In genomic region chr6:138372711-138373463, GRCh38 we compare ENCODE assay signal across 13 cellular contexts. TPM values are rescaled to one million over a fixed set of nuclear protein-coding genes. Genes with fewer than 3 reads are reported as not detected.
DNase-seq lines count a peak whose midpoint lies in the region; ATAC-seq and TF ChIP-seq lines count a peak whose summit lies in the region.
"Had no signal": no experiment of that assay in that cellular context is flagged by ENCODE, and none has a peak within 500 bp of the region (broad histone marks: within the 10 kb centered on the region; RNA-seq: fewer than 3 reads in every experiment).

No MANE protein-coding gene starts in this region.

- CTCF ChIA-PET in SK-N-SH (lab: Yijun Ruan, JAX) = interaction anchor here (0.7 to 1.9 kb wide), 4 partner anchors 10 to 693 kb away, joined by 3 to 7 read pairs (median 4); partner anchors contain the start of gene HEBP2

- DNase-seq in SK-N-SH = no peak
- peak; percentile 56 for DNase-seq in NCI-H69 (lab: John Stamatoyannopoulos, UW)
- peak; percentile 32 to 74 for DNase-seq in cardiac fibroblast (ENCODE audit: low read depth in 2 of 2)
- peak; percentile 29 for DNase-seq in pulmonary artery endothelial cell (ENCODE audit: low read depth, low spot score)
- no peak for DNase-seq in foreskin fibroblast
- no peak for DNase-seq in MG63
- DNase-seq in body of pancreas = no peak
- DNase-seq: activated T-cell treated with anti-CD3 and anti-CD28 coated beads, Interleukin-2, amount 50 U/mL, for 24 hours; midbrain; NCI-H526 treated with DMSO at 0.1 percent for 48 hours; T-helper 9 cell had no signal

- H3K27me3 ChIP-seq in SK-N-SH (ENCODE audit: insufficient read depth) (no peaks in the 10 kb centered on the region), MG63 (no peaks in the 10 kb centered on the region), body of pancreas (no peaks in the 10 kb centered on the region)

- H3K4me1 ChIP-seq in SK-N-SH (ENCODE audit: control insufficient read depth in 1 of 2, insufficient read depth in 2 of 2, low read depth in 1 of 2, low read length in 1 of 2) (peaks cover 0 to 2% of the 10 kb centered on the region in 2 experiments; a peak in 1 of 4 replicates), body of pancreas (peaks cover 10% of the 10 kb centered on the region)

- no peaks in the 10 kb centered on the region for H3K9me2 ChIP-seq in SK-N-SH

- H3F3A ChIP-seq in SK-N-SH (replicated peaks; ENCODE audit: insufficient read depth) = no peaks in the 10 kb centered on the region

- H3K9me3 ChIP-seq in SK-N-SH = no peaks in the 10 kb centered on the region
- H3K9me3 ChIP-seq in MG63 = no peaks in the 10 kb centered on the region
- no peaks in the 10 kb centered on the region for H3K9me3 ChIP-seq in body of pancreas

- TF ChIP-seq EP300 in SK-N-SH (IDR thresholded peaks at IDR 0.05; ENCODE audit: borderline replicate concordance in 1 of 2, low read depth in 1 of 2, low read length in 1 of 2) = no peak

- no peak overlapping the region for H3K9ac ChIP-seq in SK-N-SH

- H4K20me1 ChIP-seq in SK-N-SH (ENCODE audit: insufficient read depth) = no peaks in the 10 kb centered on the region

- POLR2A ChIA-PET in SK-N-SH (lab: Yijun Ruan, JAX) = no interaction called here

- H3K4me3 ChIP-seq in SK-N-SH (ENCODE audit: low read depth in 2 of 2, low read length in 1 of 2) (no peak overlapping the region), cardiac fibroblast (replicated peaks in 1 of 2; ENCODE audit: low read depth in 2 of 2, low read length in 2 of 2) (no peak overlapping the region), foreskin fibroblast (ENCODE audit: low read depth in 1 of 2, low read length in 2 of 2) (no peak overlapping the region), MG63 (no peak overlapping the region), body of pancreas (no peak overlapping the region)

- no peaks in the 10 kb centered on the region for H3K79me2 ChIP-seq in SK-N-SH (ENCODE audit: insufficient read depth)

- H3K27ac ChIP-seq in SK-N-SH (ENCODE audit: low read depth in 2 of 2, low read length in 1 of 2) = no peak overlapping the region; a peak in 1 of 4 replicates
- H3K27ac ChIP-seq in body of pancreas = no peak overlapping the region

- no peak for TF ChIP-seq POLR2A in body of pancreas (IDR thresholded peaks at IDR 0.05)

- no peak overlapping the region for H2AFZ ChIP-seq in SK-N-SH (ENCODE audit: low read depth)

- ATAC-seq in SK-N-SH treated with all-trans-retinoic acid at 6 μM for 48 hours = no peak
- ATAC-seq in body of pancreas = no peak

- no peaks in the 10 kb centered on the region for H3K36me3 ChIP-seq in SK-N-SH (replicated peaks in 1 of 2; ENCODE audit: control insufficient read depth in 1 of 2, insufficient read depth in 2 of 2, low read length in 1 of 2)
- no peaks in the 10 kb centered on the region for H3K36me3 ChIP-seq in MG63
- H3K36me3 ChIP-seq in body of pancreas (replicated peaks in 1 of 2; ENCODE audit: insufficient read depth in 1 of 2, low read depth in 2 of 2) = no peaks in the 10 kb centered on the region

- no peak for TF ChIP-seq RAD21 in SK-N-SH (IDR thresholded peaks at IDR 0.05; ENCODE audit: low read length)

- H3K4me2 ChIP-seq in SK-N-SH = no peak overlapping the region

- TF ChIP-seq CTCF in SK-N-SH (IDR thresholded peaks at IDR 0.05) = no peak
- TF ChIP-seq CTCF in cardiac fibroblast (IDR thresholded peaks at IDR 0.05; ENCODE audit: low read depth, low read length) = peak; percentile 29
- TF ChIP-seq CTCF in foreskin fibroblast (IDR thresholded peaks at IDR 0.05; ENCODE audit: low read depth, low read length) = no peak
- peak in 1 of 7 experiments; percentile 6 for TF ChIP-seq CTCF in body of pancreas (IDR thresholded peaks at IDR 0.05)

- intact Hi-C loops in body of pancreas (cut with DNase I) = no loop called here

TF ChIP-seq in SK-N-SH treated with all-trans-retinoic acid at 6 μM for 48 hours, 23 proteins besides CTCF, POLR2A, EP300 and RAD21:
- peak; percentile 22; the same call in 1 of the 2 replicates for TF ChIP-seq ISL1 (CRISPR knock-in tag; IDR thresholded peaks at IDR 0.05)
- no peak for TF ChIP-seq ESRRG (CRISPR knock-in tag; IDR thresholded peaks at IDR 0.05)
- TF ChIP-seq RARB (CRISPR knock-in tag; IDR thresholded peaks at IDR 0.05) = no peak
- TF ChIP-seq ZFP3 (CRISPR knock-in tag; IDR thresholded peaks at IDR 0.05) = 0 out of 2 replicates have a peak, but pooled peaks have one; percentile 53

TF ChIP-seq in SK-N-SH, 30 proteins besides CTCF, POLR2A, EP300 and RAD21:
- TF ChIP-seq NFIC (IDR thresholded peaks at IDR 0.05; ENCODE audit: borderline replicate concordance) = no peak
- TF ChIP-seq, protein P1, sequence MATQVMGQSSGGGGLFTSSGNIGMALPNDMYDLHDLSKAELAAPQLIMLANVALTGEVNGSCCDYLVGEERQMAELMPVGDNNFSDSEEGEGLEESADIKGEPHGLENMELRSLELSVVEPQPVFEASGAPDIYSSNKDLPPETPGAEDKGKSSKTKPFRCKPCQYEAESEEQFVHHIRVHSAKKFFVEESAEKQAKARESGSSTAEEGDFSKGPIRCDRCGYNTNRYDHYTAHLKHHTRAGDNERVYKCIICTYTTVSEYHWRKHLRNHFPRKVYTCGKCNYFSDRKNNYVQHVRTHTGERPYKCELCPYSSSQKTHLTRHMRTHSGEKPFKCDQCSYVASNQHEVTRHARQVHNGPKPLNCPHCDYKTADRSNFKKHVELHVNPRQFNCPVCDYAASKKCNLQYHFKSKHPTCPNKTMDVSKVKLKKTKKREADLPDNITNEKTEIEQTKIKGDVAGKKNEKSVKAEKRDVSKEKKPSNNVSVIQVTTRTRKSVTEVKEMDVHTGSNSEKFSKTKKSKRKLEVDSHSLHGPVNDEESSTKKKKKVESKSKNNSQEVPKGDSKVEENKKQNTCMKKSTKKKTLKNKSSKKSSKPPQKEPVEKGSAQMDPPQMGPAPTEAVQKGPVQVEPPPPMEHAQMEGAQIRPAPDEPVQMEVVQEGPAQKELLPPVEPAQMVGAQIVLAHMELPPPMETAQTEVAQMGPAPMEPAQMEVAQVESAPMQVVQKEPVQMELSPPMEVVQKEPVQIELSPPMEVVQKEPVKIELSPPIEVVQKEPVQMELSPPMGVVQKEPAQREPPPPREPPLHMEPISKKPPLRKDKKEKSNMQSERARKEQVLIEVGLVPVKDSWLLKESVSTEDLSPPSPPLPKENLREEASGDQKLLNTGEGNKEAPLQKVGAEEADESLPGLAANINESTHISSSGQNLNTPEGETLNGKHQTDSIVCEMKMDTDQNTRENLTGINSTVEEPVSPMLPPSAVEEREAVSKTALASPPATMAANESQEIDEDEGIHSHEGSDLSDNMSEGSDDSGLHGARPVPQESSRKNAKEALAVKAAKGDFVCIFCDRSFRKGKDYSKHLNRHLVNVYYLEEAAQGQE (IDR thresholded peaks at IDR 0.05; ENCODE audit: low read depth, low read length) = no peak
- no peak for TF ChIP-seq NRF1 (IDR thresholded peaks at IDR 0.05; ENCODE audit: low read depth, low read length)
- no peak for TF ChIP-seq CHD2 (IDR thresholded peaks at IDR 0.05; ENCODE audit: low read length, partially characterized antibody)
- TF ChIP-seq MXI1 (IDR thresholded peaks at IDR 0.05; ENCODE audit: low read depth, low read length) = no peak
- no peak for TF ChIP-seq FOSL2 (IDR thresholded peaks at IDR 0.05; ENCODE audit: borderline replicate concordance, low read depth)

RNA-seq across cellular contexts. Expression of gene SMIM28, which starts 4.8 kb away (rescaled TPM):
- polyA plus RNA-seq in SK-N-SH (2012; rRNA removed) = not detected in 2 replicates
- not detected in 2 replicates for polyA plus RNA-seq in SK-N-SH (2012; cell fraction: cytosol; rRNA removed)
- polyA plus RNA-seq in SK-N-SH (2012; cell fraction: nucleus; rRNA removed) = not detected in 2 replicates
- total RNA-seq in pulmonary artery endothelial cell (not detected in 2 replicates), body of pancreas (not detected)
- not detected in 2 replicates for total RNA-seq in MG63 (2014; rRNA removed; shearing (Covaris generic); ENCODE audit: low replicate concordance)
- total RNA-seq: urinary bladder had no signal
- polyA plus RNA-seq: urinary bladder had no signal

RNA-seq across cellular contexts. Expression of gene HEBP2, which starts 31.1 kb away (rescaled TPM):
- 4.8 and 7.6 TPM in 2 replicates for polyA plus RNA-seq in SK-N-SH (2012; rRNA removed)
- polyA plus RNA-seq in SK-N-SH (2012; cell fraction: cytosol; rRNA removed) = 5.1 and 5.7 TPM in 2 replicates
- polyA plus RNA-seq in SK-N-SH (2012; cell fraction: nucleus; rRNA removed) = 3.9 and 6.0 TPM in 2 replicates
- 50.8 and 58.2 TPM in 2 replicates for total RNA-seq in pulmonary artery endothelial cell
- 40.8 and 76.0 TPM in 2 replicates for total RNA-seq in MG63 (2014; rRNA removed; shearing (Covaris generic); ENCODE audit: low replicate concordance)
- 100 to 1,000 TPM in 1 of 2 donors, 10 to 100 TPM in 1; 33.2 to 181 TPM for total RNA-seq in body of pancreas

Comparison
In these comparisons a context has a peak if more than half of its experiments do, and no peak if none do; other contexts are left out.
1. DNase-seq: peak in NCI-H69 (single experiment), cardiac fibroblast (2 of 2) and pulmonary artery endothelial cell (single experiment); none in SK-N-SH (single experiment), foreskin fibroblast (0 of 2), MG63 (single experiment) and body of pancreas (0 of 4).